12 cellular contexts compared by ENCODE assay signal in genomic region chr1:27577504-27578188, GRCh38. TPM values are rescaled to one million over a fixed set of nuclear protein-coding genes. Genes with fewer than 3 reads are reported as not detected.
DNase-seq lines count a peak whose midpoint lies in the region; TF ChIP-seq lines count a peak whose summit lies in the region.
"Had no signal": no experiment of that assay in that cellular context is flagged by ENCODE, and none has a peak within 500 bp of the region (broad histone marks: within the 10 kb centered on the region; RNA-seq: fewer than 3 reads in every experiment).

No MANE protein-coding gene starts in this region.

- no peaks in the 10 kb centered on the region for H3K9me3 ChIP-seq in right atrium auricular region
- H3K9me3 ChIP-seq in skeletal muscle tissue (ENCODE audit: control insufficient read depth in 3 of 3, low read length in 3 of 3): no peaks in the 10 kb centered on the region

- no peak for TF ChIP-seq CTCF in HFFc6 (IDR thresholded peaks at IDR 0.05)
- TF ChIP-seq CTCF in right atrium auricular region (IDR thresholded peaks at IDR 0.05): no peak

- no peaks in the 10 kb centered on the region for H3K36me3 ChIP-seq in right atrium auricular region
- H3K36me3 ChIP-seq in skeletal muscle tissue (ENCODE audit: control insufficient read depth in 3 of 3, insufficient read depth in 3 of 3, low read length in 3 of 3): no peaks in the 10 kb centered on the region

- H3K4me3 Mint-ChIP-seq in HFFc6: no peak overlapping the region
- H3K4me3 Mint-ChIP-seq: T-helper 2 cell treated with Interferon-gamma antibody and Interleukin-4, amounts not matched to agents 5 μg/mL and 100 μg/mL, for 36 hours had no signal

- peak overlapping the region; percentile 68; the same call in 1 of the 2 replicates for H3K27ac Mint-ChIP-seq in HFFc6
- H3K27ac Mint-ChIP-seq: activated naive CD4-positive, alpha-beta T cell treated with anti-CD3 and anti-CD28 coated beads, Interleukin-2, amount 50 U/mL, for 72 hours; T-helper 2 cell treated with Interferon-gamma antibody and Interleukin-4, amounts not matched to agents 5 μg/mL and 100 μg/mL, for 36 hours had no signal

- peaks cover 2% of the 10 kb centered on the region; the same call in 1 of the 2 replicates for H3K27me3 Mint-ChIP-seq in HFFc6 (ENCODE audit: insufficient read depth)

- peak overlapping the region; percentile 90 to 96 for H3K27ac ChIP-seq in right atrium auricular region
- H3K27ac ChIP-seq in skeletal muscle tissue (ENCODE audit: low read depth, low read length): peak overlapping the region; percentile 73

- peaks cover 19% of the 10 kb centered on the region for H3K36me3 Mint-ChIP-seq in HFFc6 (ENCODE audit: low read depth)
- H3K36me3 Mint-ChIP-seq: activated naive CD4-positive, alpha-beta T cell treated with anti-CD3 and anti-CD28 coated beads, Interleukin-2, amount 50 U/mL, for 72 hours had no signal

- H3K27me3 ChIP-seq in right atrium auricular region: no peaks in the 10 kb centered on the region
- H3K27me3 ChIP-seq in skeletal muscle tissue (ENCODE audit: control insufficient read depth in 3 of 3, insufficient read depth in 3 of 3, low read length in 3 of 3): no peaks in the 10 kb centered on the region

- no peak overlapping the region for H3K4me3 ChIP-seq in right atrium auricular region
- H3K4me3 ChIP-seq in skeletal muscle tissue (ENCODE audit: low read length in 3 of 3): peak overlapping the region in 1 of 3 donors; percentile 17

- peak overlapping the region in 2 of 3 donors; percentile 41 to 57 for H3K9ac ChIP-seq in skeletal muscle tissue (ENCODE audit: low read depth in 1 of 3, low read length in 3 of 3)

- no peaks in the 10 kb centered on the region for H3K9me3 Mint-ChIP-seq in HFFc6
- H3K9me3 Mint-ChIP-seq: activated naive CD4-positive, alpha-beta T cell treated with anti-CD3 and anti-CD28 coated beads, Interleukin-2, amount 50 U/mL, for 72 hours; T-helper 2 cell treated with Interferon-gamma antibody and Interleukin-4, amounts not matched to agents 5 μg/mL and 100 μg/mL, for 36 hours had no signal

- DNase-seq in HFFc6 (no peak), UCSD-AML1 (lab: John Stamatoyannopoulos, UW; ENCODE audit: unreplicated experiment) (peak; percentile 70), right atrium auricular region (ENCODE audit: low spot score) (peak; percentile 60), COLO829 (ENCODE audit: low spot score) (no peak), NCI-H2081 treated with DMSO at 0.1 percent for 48 hours (lab: John Stamatoyannopoulos, UW) (no peak), NCI-H1930 (lab: John Stamatoyannopoulos, UW) (no peak)
- DNase-seq in activated T-cell treated with anti-CD3 and anti-CD28 coated beads, Interleukin-2, amount 50 U/mL, for 1 hour: no peak
- DNase-seq: effector CD4-positive, alpha-beta T cell; stimulated activated naive CD4-positive, alpha-beta T cell had no signal

- peaks cover 0 to 95% of the 10 kb centered on the region in 2 donors for H3K4me1 ChIP-seq in right atrium auricular region
- H3K4me1 ChIP-seq in skeletal muscle tissue (ENCODE audit: control insufficient read depth in 3 of 3, insufficient read depth in 3 of 3, low read length in 3 of 3): peaks cover 68 to 79% (median 77%) of the 10 kb centered on the region in 3 donors

- peaks cover 57% of the 10 kb centered on the region for H3K4me1 Mint-ChIP-seq in HFFc6 (ENCODE audit: low read depth)

RNA-seq across cellular contexts. Expression of gene AHDC1, which starts 26.3 kb away (rescaled TPM):
- total RNA-seq in HFFc6 (2021; fragmentation: NEBNext Ultra II Directional; extraction: Animal tissue kit (Norgen Biotek cat#: 25700)): 10 to 100 TPM; 30.7 to 53.2 (median 34.7) TPM
- total RNA-seq in right atrium auricular region (10 to 100 TPM; 23.5 to 35.0 TPM), skeletal muscle tissue (19.8 TPM)

RNA-seq across cellular contexts. Expression of gene FGR, which starts 57.3 kb away (rescaled TPM):
- total RNA-seq in HFFc6 (2021; fragmentation: NEBNext Ultra II Directional; extraction: Animal tissue kit (Norgen Biotek cat#: 25700)): not detected
- total RNA-seq in right atrium auricular region (10 to 100 TPM in 1 of 2 donors, 1 to 10 TPM in 1; 5.7 to 19.8 TPM), skeletal muscle tissue (2.6 TPM)

Comparison
In these comparisons a context has a peak if more than half of its experiments do, and no peak if none do; other contexts are left out.
1. DNase-seq: peak in UCSD-AML1 (single experiment) and right atrium auricular region (single experiment); none in HFFc6 (single experiment), activated T-cell treated with anti-CD3 and anti-CD28 coated beads, Interleukin-2, amount 50 U/mL, for 1 hour (single experiment), COLO829 (single experiment), NCI-H2081 treated with DMSO at 0.1 percent for 48 hours (single experiment) and NCI-H1930 (0 of 2).